11 cellular contexts compared by ENCODE assay signal in the genomic region with DNA sequence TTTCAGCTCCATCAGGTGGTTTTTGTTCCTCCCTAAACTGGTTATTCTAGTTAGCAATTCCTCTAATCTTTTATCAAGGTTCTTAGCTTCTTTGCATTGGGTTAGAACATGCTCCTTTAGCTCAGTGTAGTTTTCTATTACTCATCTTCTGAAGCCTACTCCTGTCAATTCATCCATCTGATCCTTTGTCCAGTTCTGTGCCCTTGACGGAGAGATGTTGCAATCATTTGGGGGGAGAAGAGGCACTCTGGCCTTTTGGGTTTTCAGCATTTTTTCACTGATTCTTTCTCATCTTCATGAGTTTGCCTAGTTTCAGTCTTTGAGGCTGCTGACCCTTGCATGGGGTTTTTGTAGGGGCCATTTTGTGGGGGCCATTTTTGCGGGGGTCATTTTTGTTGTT. TPM values are rescaled to one million over a fixed set of nuclear protein-coding genes. Genes with fewer than 3 reads are reported as not detected.
"Had no signal": no experiment of that assay in that cellular context is flagged by ENCODE, and none has a peak within 500 bp of the region (broad histone marks: within the 10 kb centered on the region; RNA-seq: fewer than 3 reads in every experiment).

No MANE protein-coding gene starts in this region.

RNA-seq across cellular contexts. Expression of a gene that starts 5.6 kb away (rescaled TPM):
- total RNA-seq: occipital lobe, osteoblast, progenitor cell of endocrine pancreas, psoas muscle, right atrium auricular region, temporal lobe, vagina had no signal
- polyA plus RNA-seq: neural cell, ovary, psoas muscle, smooth muscle cell, spleen had no signal
